In genomic region chr14:92589213-92589852, GRCh38 we compare ENCODE assay signal across 8 cellular contexts.
DNase-seq lines count a peak whose midpoint lies in the region; ATAC-seq and TF ChIP-seq lines count a peak whose summit lies in the region.

No MANE protein-coding gene starts in this region.

- peaks cover 8% of the 10 kb centered on the region for H3K36me3 Mint-ChIP-seq in CD4-positive, CD25-positive, alpha-beta regulatory T cell
- peaks cover 55% of the 10 kb centered on the region for H3K36me3 Mint-ChIP-seq in activated naive CD8-positive, alpha-beta T cell treated with anti-CD3 and anti-CD28 coated beads, Interleukin-2, amount 10 ng/mL, durations not matched to agents 7 days and 5 days
- peaks cover 6% of the 10 kb centered on the region for H3K36me3 Mint-ChIP-seq in memory B cell

- H3K36me3 ChIP-seq in CD4-positive, CD25-positive, alpha-beta regulatory T cell (ENCODE audit: control insufficient read depth, insufficient read depth, low read length): no peaks in the 10 kb centered on the region

- H3K4me3 Mint-ChIP-seq in CD4-positive, CD25-positive, alpha-beta regulatory T cell: peak overlapping the region in 1 of 4 donors; percentile 39
- H3K4me3 Mint-ChIP-seq in activated naive CD8-positive, alpha-beta T cell treated with anti-CD3 and anti-CD28 coated beads, Interleukin-2, amount 10 ng/mL, durations not matched to agents 7 days and 5 days: no peak overlapping the region
- H3K4me3 Mint-ChIP-seq in memory B cell: no peak overlapping the region

- H3K9me3 Mint-ChIP-seq in CD4-positive, CD25-positive, alpha-beta regulatory T cell: peaks cover 0 to 13% (median 1%) of the 10 kb centered on the region in 7 donors
- H3K9me3 Mint-ChIP-seq in activated naive CD8-positive, alpha-beta T cell treated with anti-CD3 and anti-CD28 coated beads, Interleukin-2, amount 10 ng/mL, durations not matched to agents 7 days and 5 days: peaks cover 5% of the 10 kb centered on the region
- peaks cover 1% of the 10 kb centered on the region for H3K9me3 Mint-ChIP-seq in memory B cell

- H3K27ac ChIP-seq in CD4-positive, CD25-positive, alpha-beta regulatory T cell (ENCODE audit: insufficient read depth, low read length, poor library complexity, severe bottlenecking): no peak overlapping the region

- no peak overlapping the region for H3K4me3 ChIP-seq in CD4-positive, CD25-positive, alpha-beta regulatory T cell (ENCODE audit: low read depth, low read length)

- H3K4me1 Mint-ChIP-seq in CD4-positive, CD25-positive, alpha-beta regulatory T cell: peaks cover 34 to 67% (median 43%) of the 10 kb centered on the region in 4 donors
- peaks cover 63% of the 10 kb centered on the region for H3K4me1 Mint-ChIP-seq in activated naive CD8-positive, alpha-beta T cell treated with anti-CD3 and anti-CD28 coated beads, Interleukin-2, amount 10 ng/mL, durations not matched to agents 7 days and 5 days
- peaks cover 34% of the 10 kb centered on the region for H3K4me1 Mint-ChIP-seq in memory B cell

- peak overlapping the region; percentile 45 to 90 (median 65) for H3K27ac Mint-ChIP-seq in CD4-positive, CD25-positive, alpha-beta regulatory T cell
- peak overlapping the region; percentile 76 for H3K27ac Mint-ChIP-seq in activated naive CD8-positive, alpha-beta T cell treated with anti-CD3 and anti-CD28 coated beads, Interleukin-2, amount 10 ng/mL, durations not matched to agents 7 days and 5 days
- H3K27ac Mint-ChIP-seq in memory B cell: no peak overlapping the region

- H3K27me3 ChIP-seq in CD4-positive, CD25-positive, alpha-beta regulatory T cell (ENCODE audit: control insufficient read depth, insufficient read depth, low read length): no peaks in the 10 kb centered on the region

- DNase-seq in CD4-positive, CD25-positive, alpha-beta regulatory T cell: peak in 1 of 3 donors; percentile 52
- DNase-seq in GM20000 (ENCODE audit: low spot score): peak; percentile 49
- no peak for DNase-seq in activated naive CD8-positive, alpha-beta T cell treated with anti-CD3 and anti-CD28 coated beads, Interleukin-2, amount 10 ng/mL, durations not matched to agents 7 days and 5 days
- peak in 1 of 2 donors; percentile 31 for DNase-seq in memory B cell (ENCODE audit: low spot score in 2 of 2)
- no peak for DNase-seq in epidermal melanocyte (ENCODE audit: insufficient read length, low spot score)
- no peak for DNase-seq in activated gamma-delta T cell (lab: John Stamatoyannopoulos, UW)

- H3K4me1 ChIP-seq in CD4-positive, CD25-positive, alpha-beta regulatory T cell (ENCODE audit: control insufficient read depth, insufficient read depth, low read length, poor library complexity, severe bottlenecking): peaks cover 42% of the 10 kb centered on the region

- no peaks in the 10 kb centered on the region for H3K27me3 Mint-ChIP-seq in CD4-positive, CD25-positive, alpha-beta regulatory T cell
- H3K27me3 Mint-ChIP-seq in activated naive CD8-positive, alpha-beta T cell treated with anti-CD3 and anti-CD28 coated beads, Interleukin-2, amount 10 ng/mL, durations not matched to agents 7 days and 5 days: no peaks in the 10 kb centered on the region
- H3K27me3 Mint-ChIP-seq in memory B cell: no peaks in the 10 kb centered on the region

- ATAC-seq in CD4-positive, CD25-positive, alpha-beta regulatory T cell (ENCODE audit: low read depth in 2 of 2): no peak
- ATAC-seq in activated naive CD8-positive, alpha-beta T cell treated with anti-CD3 and anti-CD28 coated beads, Interleukin-2, amount 10 ng/mL, durations not matched to agents 7 days and 5 days (ENCODE audit: low read depth): no peak
- ATAC-seq in memory B cell (ENCODE audit: low read depth) (peak; percentile 85), HG03097 (IDR thresholded peaks at IDR 0.05; ENCODE audit: low FRiP score, unreplicated experiment) (no peak), GM21576 (IDR thresholded peaks at IDR 0.05; ENCODE audit: unreplicated experiment) (no peak)

- peaks cover 2 to 12% of the 10 kb centered on the region in 2 experiments for H3K9me3 ChIP-seq in CD4-positive, CD25-positive, alpha-beta regulatory T cell (ENCODE audit: control insufficient read depth in 2 of 2, low read length in 2 of 2)

- POLR2A ChIA-PET in activated naive CD8-positive, alpha-beta T cell treated with anti-CD3 and anti-CD28 coated beads, Interleukin-2, amount 10 ng/mL, durations not matched to agents 7 days and 5 days (lab: Charles Lee): interaction anchor here (1.6 kb wide), 1 partner anchor 63 kb away, joined by 5 read pairs; no protein-coding TSS in a partner anchor

- peak; percentile 61 for TF ChIP-seq CTCF in GM20000 (IDR thresholded peaks at IDR 0.05; ENCODE audit: extremely low read depth, missing control alignments)
